ENCODE assay signal across 20 cellular contexts in genomic region chr9:93013856-93014582, GRCh38. TPM values are rescaled to one million over a fixed set of nuclear protein-coding genes. Genes with fewer than 3 reads are reported as not detected.
A peak's percentile ranks its signal among the peaks of the same experiment; 100 is the strongest.
DNase-seq lines count a peak whose midpoint lies in the region; ATAC-seq, FAIRE-seq and TF ChIP-seq lines count a peak whose summit lies in the region.
"Had no signal": no experiment of that assay in that cellular context is flagged by ENCODE, and none has a peak within 500 bp of the region (broad histone marks: within the 10 kb centered on the region; RNA-seq: fewer than 3 reads in every experiment).

No MANE protein-coding gene starts in this region.

- FAIRE-seq in HepG2 (lab: Jason Lieb, UNC) = no peak
- FAIRE-seq: GM12878 had no signal

- no peak for ATAC-seq in activated CD4-positive, alpha-beta T cell treated with anti-CD3 and anti-CD28 coated beads for 36 hours
- no peak for ATAC-seq in activated T-helper 17 cell treated with anti-CD3 and anti-CD28 coated beads, Interleukin-2, amount 50 U/mL, for 72 hours (replicated peaks)
- no peak for ATAC-seq in HepG2
- ATAC-seq: GM12878, psoas muscle had no signal

- H3K4me3 ChIP-seq in neural progenitor cell (no peak overlapping the region), HepG2 (replicated peaks in 1 of 3; ENCODE audit: insufficient read depth in 1 of 3, low read depth in 2 of 3, low read length in 3 of 3) (no peak overlapping the region)
- H3K4me3 ChIP-seq: GM12878, psoas muscle, stomach had no signal

- intact Hi-C loops in activated CD4-positive, alpha-beta T cell treated with anti-CD3 and anti-CD28 coated beads for 36 hours (cut with DNase I, micrococcal nuclease) = no loop called here
- intact Hi-C loops in HepG2 (cut with micrococcal nuclease; ENCODE audit: unreplicated experiment) = no loop called here

- TF ChIP-seq RAD21 in HepG2 (CRISPR knock-in tag; IDR thresholded peaks at IDR 0.05) = no peak

- H3K27ac ChIP-seq in neural progenitor cell = no peak overlapping the region
- H3K27ac ChIP-seq in HepG2 (ENCODE audit: extremely low read length, insufficient read depth, low read length) = no peak overlapping the region
- H3K27ac ChIP-seq: psoas muscle, stomach had no signal

- no peak for TF ChIP-seq POLR2A in HepG2 (IDR thresholded peaks at IDR 0.05; ENCODE audit: insufficient read depth in 1 of 2, low read depth in 2 of 2, low read length in 2 of 2)

- peak overlapping the region; percentile 50 for H2AFZ ChIP-seq in neural progenitor cell (replicated peaks)
- H2AFZ ChIP-seq in HepG2 (ENCODE audit: low read length) = no peak overlapping the region

- H3K79me2 ChIP-seq in neural progenitor cell (ENCODE audit: low read depth) (no peaks in the 10 kb centered on the region), HepG2 (ENCODE audit: insufficient read depth, low read length) (no peaks in the 10 kb centered on the region)

- H3K9me3 Mint-ChIP-seq in activated CD4-positive, alpha-beta T cell treated with anti-CD3 and anti-CD28 coated beads for 36 hours (ENCODE audit: low read depth) = no peaks in the 10 kb centered on the region
- H3K9me3 Mint-ChIP-seq in activated T-helper 17 cell treated with anti-CD3 and anti-CD28 coated beads, Interleukin-2, amount 50 U/mL, for 72 hours = no peaks in the 10 kb centered on the region
- H3K9me3 Mint-ChIP-seq in neural progenitor cell = no peaks in the 10 kb centered on the region
- no peaks in the 10 kb centered on the region for H3K9me3 Mint-ChIP-seq in chondrocyte (ENCODE audit: low read depth)
- H3K9me3 Mint-ChIP-seq: naive B cell had no signal

- TF ChIP-seq CTCF in neural progenitor cell (IDR thresholded peaks at IDR 0.05) = no peak
- TF ChIP-seq CTCF in HepG2 (CRISPR knock-in tag; IDR thresholded peaks at IDR 0.05) = no peak
- no peak for TF ChIP-seq CTCF in chondrocyte (IDR thresholded peaks at IDR 0.05)

- H3K4me2 ChIP-seq in neural progenitor cell (no peak overlapping the region), HepG2 (ENCODE audit: low read depth, low read length) (no peak overlapping the region)

- peaks cover 3% of the 10 kb centered on the region for H3K4me1 Mint-ChIP-seq in activated CD4-positive, alpha-beta T cell treated with anti-CD3 and anti-CD28 coated beads for 36 hours
- H3K4me1 Mint-ChIP-seq in activated T-helper 17 cell treated with anti-CD3 and anti-CD28 coated beads, Interleukin-2, amount 50 U/mL, for 72 hours = no peaks in the 10 kb centered on the region
- peaks cover 7% of the 10 kb centered on the region for H3K4me1 Mint-ChIP-seq in neural progenitor cell
- H3K4me1 Mint-ChIP-seq in chondrocyte (ENCODE audit: low read depth) = no peaks in the 10 kb centered on the region

- POLR2A ChIA-PET in activated CD4-positive, alpha-beta T cell treated with anti-CD3 and anti-CD28 coated beads for 36 hours (lab: Charles Lee) = interaction anchor here (1.8 kb wide), 1 partner anchor 12 kb away, joined by 4 read pairs; no protein-coding TSS in a partner anchor
- POLR2A ChIA-PET in HepG2 (lab: Yijun Ruan, JAX) = no interaction called here

- H4K20me1 ChIP-seq in neural progenitor cell (ENCODE audit: low read depth) (no peaks in the 10 kb centered on the region), HepG2 (ENCODE audit: insufficient read depth, low read length) (no peaks in the 10 kb centered on the region)

- CTCF ChIA-PET in activated CD4-positive, alpha-beta T cell treated with anti-CD3 and anti-CD28 coated beads for 36 hours (lab: Charles Lee) = interaction anchor here (0.7 to 1.4 kb wide), 3 partner anchors 11 to 184 kb away, joined by 3 to 9 read pairs (median 4); no protein-coding TSS in a partner anchor
- CTCF ChIA-PET in HepG2 (lab: Yijun Ruan, JAX; ENCODE audit: low intra/inter-chr PET ratio, low total read pairs) = no interaction called here

- H3K9me3 ChIP-seq in neural progenitor cell (ENCODE audit: low read depth) (no peaks in the 10 kb centered on the region), HepG2 (ENCODE audit: low read length) (no peaks in the 10 kb centered on the region)
- H3K9me3 ChIP-seq: psoas muscle, stomach had no signal

- 80% methylated on average over 10 of the region's 13 CpGs for WGBS in HepG2 (ENCODE audit: low lambda C conversion rate)

- DNase-seq in activated CD4-positive, alpha-beta T cell treated with anti-CD3 and anti-CD28 coated beads for 36 hours = no peak
- no peak for DNase-seq in activated CD4-positive, alpha-beta T cell treated with anti-CD3 and anti-CD28 coated beads for 48 hours
- DNase-seq in Daoy (ENCODE audit: low read depth) (peak; percentile 42), neural progenitor cell (ENCODE audit: low spot score) (no peak), HepG2 (ENCODE audit: low spot score) (no peak), hippocampal formation (lab: John Stamatoyannopoulos, UW) (no peak), chondrocyte (ENCODE audit: low spot score) (no peak)
- DNase-seq: ACHN; activated CD4-positive, alpha-beta T cell treated with anti-CD3 and anti-CD28 coated beads, Interleukin-2, amount 50 U/mL, for 4 hours; activated gamma-delta T cell; naive B cell; NCI-H1105 treated with DMSO at 0.1 percent for 48 hours; NCI-H345; NK-92 treated with Interleukin-12 subunit alpha and Interleukin-12 subunit beta, amount 100 ng/mL, for 24 hours; stomach; T-helper 9 cell had no signal

- H3F3A ChIP-seq in neural progenitor cell (ENCODE audit: low read depth) = no peaks in the 10 kb centered on the region

- no TSS peak for BruUV-seq in HepG2 (replicated peaks; lab: Mats Ljungman, UMichigan)

- H3K27ac Mint-ChIP-seq in activated CD4-positive, alpha-beta T cell treated with anti-CD3 and anti-CD28 coated beads for 36 hours = peak overlapping the region; percentile 72
- peak overlapping the region; percentile 73 for H3K27ac Mint-ChIP-seq in activated T-helper 17 cell treated with anti-CD3 and anti-CD28 coated beads, Interleukin-2, amount 50 U/mL, for 72 hours
- peak overlapping the region; percentile 50 for H3K27ac Mint-ChIP-seq in neural progenitor cell
- H3K27ac Mint-ChIP-seq in chondrocyte (ENCODE audit: unreplicated experiment) = no peak overlapping the region

- no peaks in the 10 kb centered on the region for H3K36me3 ChIP-seq in neural progenitor cell
- no peaks in the 10 kb centered on the region for H3K36me3 ChIP-seq in HepG2 (replicated peaks in 1 of 2; ENCODE audit: control insufficient read depth in 1 of 2, insufficient read depth in 2 of 2, low read length in 2 of 2)

- H3K4me3 Mint-ChIP-seq in activated CD4-positive, alpha-beta T cell treated with anti-CD3 and anti-CD28 coated beads for 36 hours = no peak overlapping the region
- no peak overlapping the region for H3K4me3 Mint-ChIP-seq in activated T-helper 17 cell treated with anti-CD3 and anti-CD28 coated beads, Interleukin-2, amount 50 U/mL, for 72 hours
- H3K4me3 Mint-ChIP-seq in neural progenitor cell (no peak overlapping the region), chondrocyte (ENCODE audit: unreplicated experiment) (no peak overlapping the region)

- in situ Hi-C loops in HepG2 (cut with HindIII; ENCODE audit: extremely low pct_ligation_motif_present, low pct_unique_long_range_greater_than_20kb) = no loop called here

- H3K36me3 Mint-ChIP-seq in activated CD4-positive, alpha-beta T cell treated with anti-CD3 and anti-CD28 coated beads for 36 hours (ENCODE audit: low read depth) = peaks cover 49% of the 10 kb centered on the region
- peaks cover 96% of the 10 kb centered on the region for H3K36me3 Mint-ChIP-seq in activated T-helper 17 cell treated with anti-CD3 and anti-CD28 coated beads, Interleukin-2, amount 50 U/mL, for 72 hours (ENCODE audit: low read depth)
- H3K36me3 Mint-ChIP-seq in neural progenitor cell (no peaks in the 10 kb centered on the region), chondrocyte (ENCODE audit: low read depth) (no peaks in the 10 kb centered on the region)

- TF ChIP-seq EP300 in HepG2 (IDR thresholded peaks at IDR 0.05; ENCODE audit: low read depth in 2 of 2, low read length in 2 of 2) (no peak), HepG2 (CRISPR knock-in tag; IDR thresholded peaks at IDR 0.05; ENCODE audit: borderline replicate concordance) (no peak)

- H3K27me3 ChIP-seq in neural progenitor cell = no peaks in the 10 kb centered on the region
- no peaks in the 10 kb centered on the region for H3K27me3 ChIP-seq in HepG2 (ENCODE audit: control insufficient read depth in 1 of 2, insufficient read depth in 2 of 2, low read length in 2 of 2)
- H3K27me3 ChIP-seq: stomach had no signal

- H3K4me1 ChIP-seq in neural progenitor cell (peaks cover 8% of the 10 kb centered on the region), HepG2 (ENCODE audit: insufficient read depth, low read length) (peaks cover 12% of the 10 kb centered on the region)
- H3K4me1 ChIP-seq: psoas muscle, stomach had no signal

- no peaks in the 10 kb centered on the region for H3K27me3 Mint-ChIP-seq in activated CD4-positive, alpha-beta T cell treated with anti-CD3 and anti-CD28 coated beads for 36 hours
- no peaks in the 10 kb centered on the region for H3K27me3 Mint-ChIP-seq in activated T-helper 17 cell treated with anti-CD3 and anti-CD28 coated beads, Interleukin-2, amount 50 U/mL, for 72 hours
- H3K27me3 Mint-ChIP-seq in neural progenitor cell (ENCODE audit: insufficient read depth, low read depth) = peaks cover 5% of the 10 kb centered on the region
- H3K27me3 Mint-ChIP-seq in chondrocyte (ENCODE audit: low read depth) = peaks cover 19% of the 10 kb centered on the region
- H3K27me3 Mint-ChIP-seq: naive B cell had no signal

- no peak overlapping the region for H3K9ac ChIP-seq in neural progenitor cell
- H3K9ac ChIP-seq in HepG2 (ENCODE audit: insufficient read depth, low read depth, low read length) = no peak overlapping the region

RNA-seq across cellular contexts. Expression of gene SUSD3, which starts 44.5 kb away (rescaled TPM):
- total RNA-seq in activated CD4-positive, alpha-beta T cell treated with anti-CD3 and anti-CD28 coated beads for 36 hours = 10 to 100 TPM; 51.4 to 57.9 TPM
- 0.40 and 1.3 TPM in 2 replicates for total RNA-seq in Daoy (2014; rRNA removed; shearing (Covaris generic))
- total RNA-seq in activated T-helper 17 cell treated with anti-CD3 and anti-CD28 coated beads, Interleukin-2, amount 50 U/mL, for 72 hours = 10 to 100 TPM; 45.4 to 68.4 TPM
- 1.8 TPM in 1 of 2 replicates, not detected in the other for total RNA-seq in neural progenitor cell (ENCODE audit: low replicate concordance)
- 6.0 and 7.0 TPM in 2 replicates for total RNA-seq in HepG2 (2016; rRNA removed; fragmentation: Illumina TruSeq; extraction: Trizol)
- total RNA-seq in HepG2 (2016; cell fraction: cytosol; rRNA removed; fragmentation: Illumina TruSeq; extraction: Trizol; ENCODE audit: low read depth) = 10.2 and 12.4 TPM in 2 replicates
- 6.3 and 8.8 TPM in 2 replicates for total RNA-seq in HepG2 (2016; cell fraction: insoluble cytoplasmic fraction; rRNA removed; fragmentation: Illumina TruSeq; extraction: Trizol)
- 10.0 and 14.6 TPM in 2 replicates for total RNA-seq in HepG2 (2016; cell fraction: membrane; rRNA removed; fragmentation: Illumina TruSeq; extraction: Trizol)
- total RNA-seq in HepG2 (2016; cell fraction: nucleus; rRNA removed; fragmentation: Illumina TruSeq; extraction: Trizol) = 4.9 and 5.2 TPM in 2 replicates
- 9.1 and 11.7 TPM in 2 replicates for polyA plus RNA-seq in HepG2 (2011; rRNA removed)
- polyA plus RNA-seq in HepG2 (2011; cell fraction: cytosol; rRNA removed) = 6.2 and 9.7 TPM in 2 replicates
- polyA plus RNA-seq in HepG2 (2011; cell fraction: nucleus; rRNA removed) = 4.6 and 5.9 TPM in 2 replicates
- polyA plus RNA-seq in HepG2 (2012) = 4.2 and 5.4 TPM in 2 replicates
- polyA plus RNA-seq in HepG2 (2016; cell fraction: cytosol; fragmentation: Illumina TruSeq; extraction: Trizol; ENCODE audit: low read depth) = 12.5 and 16.5 TPM in 2 replicates
- 5.3 and 7.1 TPM in 2 replicates for polyA plus RNA-seq in HepG2 (2016; cell fraction: insoluble cytoplasmic fraction; fragmentation: Illumina TruSeq; extraction: Trizol; ENCODE audit: low read depth)
- polyA plus RNA-seq in HepG2 (2016; cell fraction: membrane; fragmentation: Illumina TruSeq; extraction: Trizol; ENCODE audit: low read depth) = 12.6 and 14.6 TPM in 2 replicates
- polyA plus RNA-seq in HepG2 (2016; cell fraction: nucleus; fragmentation: Illumina TruSeq; extraction: Trizol; ENCODE audit: insufficient read depth, low read depth) = 9.7 and 10.7 TPM in 2 replicates
- 7.9 TPM in 1 of 2 replicates, not detected in the other for polyA minus RNA-seq in HepG2 (2011; rRNA and poly(A)+ RNA removed; ENCODE audit: low replicate concordance)
- 1.8 and 2.8 TPM in 2 replicates for polyA minus RNA-seq in HepG2 (2011; cell fraction: cytosol; rRNA and poly(A)+ RNA removed)
- 0.90 and 0.99 TPM in 2 replicates for polyA minus RNA-seq in HepG2 (2011; cell fraction: nucleus; rRNA and poly(A)+ RNA removed)
- total RNA-seq in chondrocyte = not detected in 3 replicates
- total RNA-seq: G401 had no signal
